ENCODE assay signal across 18 cellular contexts in the genomic region with DNA sequence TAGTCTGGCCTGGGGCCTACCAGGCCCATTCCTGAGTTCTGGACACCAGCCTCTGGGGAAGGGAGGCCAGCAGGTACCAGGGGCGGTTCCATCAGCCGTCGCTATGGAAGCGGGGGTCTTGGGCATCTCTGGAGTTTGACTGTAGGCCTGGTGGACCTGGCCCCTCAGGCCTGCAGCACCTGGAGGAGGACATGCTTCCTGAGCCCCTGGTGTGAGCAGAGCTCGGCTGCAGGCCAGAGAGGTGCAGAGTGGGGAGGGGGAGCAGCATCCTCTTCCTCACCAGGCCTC. TPM values are rescaled to one million over a fixed set of nuclear protein-coding genes. Genes with fewer than 3 reads are reported as not detected.
DNase-seq lines count a peak whose midpoint lies in the region; ATAC-seq and TF ChIP-seq lines count a peak whose summit lies in the region.
"Had no signal": no experiment of that assay in that cellular context is flagged by ENCODE, and none has a peak within 500 bp of the region (broad histone marks: within the 10 kb centered on the region; RNA-seq: fewer than 3 reads in every experiment).

No MANE protein-coding gene starts in this region.

- H3F3A ChIP-seq in neural progenitor cell (ENCODE audit: low read depth) = no peaks in the 10 kb centered on the region

- H3K27me3 ChIP-seq in Karpas-422 (ENCODE audit: low read length) = no peaks in the 10 kb centered on the region
- no peaks in the 10 kb centered on the region for H3K27me3 ChIP-seq in neuronal stem cell (ENCODE audit: control insufficient read depth in 3 of 3, insufficient read depth in 3 of 3, low read depth in 1 of 3, low read length in 3 of 3)
- H3K27me3 ChIP-seq in neural progenitor cell = no peaks in the 10 kb centered on the region
- H3K27me3 ChIP-seq in uterus = no peaks in the 10 kb centered on the region

- no peaks in the 10 kb centered on the region for H3K36me3 Mint-ChIP-seq in activated T-cell treated with anti-CD3 and anti-CD28 coated beads, Interleukin-2, amount 50 U/mL, for 72 hours (ENCODE audit: insufficient read depth in 2 of 2)
- H3K36me3 Mint-ChIP-seq in neural progenitor cell = peaks cover 11% of the 10 kb centered on the region

- H2AFZ ChIP-seq in Karpas-422 (ENCODE audit: low read length) (no peak overlapping the region), neuronal stem cell (ENCODE audit: low read length) (no peak overlapping the region), neural progenitor cell (replicated peaks) (no peak overlapping the region)

- H3K4me2 ChIP-seq in Karpas-422 (ENCODE audit: low read depth, low read length, poor library complexity, severe bottlenecking) (peak overlapping the region; percentile 11), neuronal stem cell (ENCODE audit: insufficient read depth, low read length, poor library complexity, severe bottlenecking) (no peak overlapping the region), neural progenitor cell (no peak overlapping the region)
- H3K4me2 ChIP-seq: A549 had no signal

- intact Hi-C loops in uterus (cut with DNase I; ENCODE audit: low total_unique reads) = no loop called here

- no peak overlapping the region for H4K91ac ChIP-seq in neuronal stem cell (ENCODE audit: low read depth, low read length, poor library complexity)

- no peaks in the 10 kb centered on the region for H3K79me1 ChIP-seq in neuronal stem cell (ENCODE audit: low read depth, low read length)

- no peaks in the 10 kb centered on the region for H3K79me2 ChIP-seq in Karpas-422 (ENCODE audit: low read length)
- no peaks in the 10 kb centered on the region for H3K79me2 ChIP-seq in neural progenitor cell (ENCODE audit: low read depth)

- H3K9me2 ChIP-seq in Karpas-422 (replicated peaks; ENCODE audit: insufficient read depth, low read length) = no peaks in the 10 kb centered on the region

- no peak for ATAC-seq in activated T-cell treated with anti-CD3 and anti-CD28 coated beads, Interleukin-2, amount 50 U/mL, for 72 hours (replicated peaks in 1 of 2)
- ATAC-seq in HG02852 (IDR thresholded peaks at IDR 0.05; ENCODE audit: unreplicated experiment) = no peak
- ATAC-seq: A549 had no signal

- H3K23ac ChIP-seq in neuronal stem cell (ENCODE audit: low read depth, low read length, poor library complexity) = no peak overlapping the region

- no peak overlapping the region for H3K14ac ChIP-seq in neuronal stem cell (ENCODE audit: low read length)

- no peak overlapping the region for H3K4me3 Mint-ChIP-seq in activated T-cell treated with anti-CD3 and anti-CD28 coated beads, Interleukin-2, amount 50 U/mL, for 72 hours
- no peak overlapping the region for H3K4me3 Mint-ChIP-seq in neural progenitor cell
- H3K4me3 Mint-ChIP-seq: CD4-positive, alpha-beta T cell; H9 had no signal

- H2BK120ac ChIP-seq in neuronal stem cell (ENCODE audit: low read depth, low read length) = no peak overlapping the region

- H3K9me3 ChIP-seq in Karpas-422 (ENCODE audit: low read length) = no peaks in the 10 kb centered on the region
- H3K9me3 ChIP-seq in neuronal stem cell (replicated peaks in 1 of 2; ENCODE audit: control insufficient read depth in 2 of 2, insufficient read depth in 1 of 2, low read depth in 1 of 2, low read length in 2 of 2) = no peaks in the 10 kb centered on the region
- no peaks in the 10 kb centered on the region for H3K9me3 ChIP-seq in neural progenitor cell (ENCODE audit: low read depth)
- no peaks in the 10 kb centered on the region for H3K9me3 ChIP-seq in uterus
- H3K9me3 ChIP-seq: A549 had no signal

- H3K18ac ChIP-seq in neuronal stem cell (ENCODE audit: low read length) = peak overlapping the region; percentile 72

- H4K8ac ChIP-seq in neuronal stem cell (ENCODE audit: low read depth, low read length) = no peak overlapping the region

- TF ChIP-seq POLR2A in uterus (IDR thresholded peaks at IDR 0.05) = no peak

- H2BK5ac ChIP-seq in neuronal stem cell (ENCODE audit: low read length) = no peak overlapping the region

- H3K27ac Mint-ChIP-seq in activated T-cell treated with anti-CD3 and anti-CD28 coated beads, Interleukin-2, amount 50 U/mL, for 72 hours = no peak overlapping the region
- no peak overlapping the region for H3K27ac Mint-ChIP-seq in neural progenitor cell
- H3K27ac Mint-ChIP-seq: CD4-positive, alpha-beta T cell had no signal

- H2AK5ac ChIP-seq in neuronal stem cell (ENCODE audit: low read depth, low read length) = peak overlapping the region; percentile 66

- H2BK12ac ChIP-seq in neuronal stem cell (ENCODE audit: low read length) = no peak overlapping the region

- H3K36me3 ChIP-seq in Karpas-422 (ENCODE audit: insufficient read depth, low read length) = peaks cover 35% of the 10 kb centered on the region
- H3K36me3 ChIP-seq in neuronal stem cell (replicated peaks in 1 of 2; ENCODE audit: control insufficient read depth in 2 of 2, insufficient read depth in 2 of 2, low read length in 2 of 2) = no peaks in the 10 kb centered on the region
- no peaks in the 10 kb centered on the region for H3K36me3 ChIP-seq in neural progenitor cell
- no peaks in the 10 kb centered on the region for H3K36me3 ChIP-seq in uterus

- peaks cover 8% of the 10 kb centered on the region for H3K27me3 Mint-ChIP-seq in activated T-cell treated with anti-CD3 and anti-CD28 coated beads, Interleukin-2, amount 50 U/mL, for 72 hours (ENCODE audit: low read depth)
- peaks cover 12% of the 10 kb centered on the region for H3K27me3 Mint-ChIP-seq in neural progenitor cell (ENCODE audit: insufficient read depth, low read depth)

- H3K9ac ChIP-seq in Karpas-422 (ENCODE audit: low read length) = no peak overlapping the region
- H3K9ac ChIP-seq in neuronal stem cell (ENCODE audit: low read depth, low read length, poor library complexity) = no peak overlapping the region
- no peak overlapping the region for H3K9ac ChIP-seq in neural progenitor cell

- H3K9me3 Mint-ChIP-seq in activated T-cell treated with anti-CD3 and anti-CD28 coated beads, Interleukin-2, amount 50 U/mL, for 72 hours = no peaks in the 10 kb centered on the region
- peaks cover 3% of the 10 kb centered on the region for H3K9me3 Mint-ChIP-seq in neural progenitor cell
- H3K9me3 Mint-ChIP-seq: CD4-positive, alpha-beta T cell; H9 had no signal

- H3K27ac ChIP-seq in Karpas-422 (ENCODE audit: low read length) = 0 out of 2 replicates have a peak overlapping the region, but pooled peaks have one; percentile 99
- H3K27ac ChIP-seq in neuronal stem cell (replicated peaks; ENCODE audit: low read length) = no peak overlapping the region
- no peak overlapping the region for H3K27ac ChIP-seq in neural progenitor cell
- H3K27ac ChIP-seq in uterus = no peak overlapping the region
- H3K27ac ChIP-seq: 22Rv1, A549 had no signal

- H3K4me1 Mint-ChIP-seq in activated T-cell treated with anti-CD3 and anti-CD28 coated beads, Interleukin-2, amount 50 U/mL, for 72 hours (ENCODE audit: low read depth) = no peaks in the 10 kb centered on the region
- peaks cover 23% of the 10 kb centered on the region for H3K4me1 Mint-ChIP-seq in neural progenitor cell

- H3K4ac ChIP-seq in neuronal stem cell (ENCODE audit: low read length) = no peak overlapping the region

- H2BK15ac ChIP-seq in neuronal stem cell (ENCODE audit: low read length) = no peak overlapping the region

- no CpG with 5 or more reads among the region's 5 CpGs for WGBS in neuronal stem cell (ENCODE audit: extremely low coverage in 2 of 2, insufficient read length in 2 of 2, insufficient replicate concordance in 1 of 2), 2 donors

- H3K4me1 ChIP-seq in Karpas-422 (ENCODE audit: low read length) (peaks cover 76% of the 10 kb centered on the region), neuronal stem cell (ENCODE audit: control insufficient read depth in 2 of 2, insufficient read depth in 1 of 2, low read depth in 1 of 2, low read length in 2 of 2) (peaks cover 0 to 8% of the 10 kb centered on the region in 2 donors), neural progenitor cell (peaks cover 4% of the 10 kb centered on the region), uterus (no peaks in the 10 kb centered on the region)

- H3K4me3 ChIP-seq in Karpas-422 (ENCODE audit: low read length) (no peak overlapping the region), neuronal stem cell (ENCODE audit: low read length in 2 of 2) (no peak overlapping the region), neural progenitor cell (no peak overlapping the region), uterus (no peak overlapping the region)
- H3K4me3 ChIP-seq: A549, GM12878 had no signal

- TF ChIP-seq CTCF in neural progenitor cell (IDR thresholded peaks at IDR 0.05) (no peak), uterus (IDR thresholded peaks at IDR 0.05) (no peak)

- H4K20me1 ChIP-seq in Karpas-422 (ENCODE audit: insufficient read depth, low read depth, low read length) = peaks cover 9% of the 10 kb centered on the region; the same call in 1 of the 2 replicates
- H4K20me1 ChIP-seq in neural progenitor cell (ENCODE audit: low read depth) = no peaks in the 10 kb centered on the region

- DNase-seq in activated T-cell treated with anti-CD3 and anti-CD28 coated beads, Interleukin-2, amount 50 U/mL, for 1 hour = peak; percentile 12
- DNase-seq in activated T-cell treated with anti-CD3 and anti-CD28 coated beads, Interleukin-2, amount 50 U/mL, for 72 hours = no peak
- no peak for DNase-seq in Karpas-422
- DNase-seq in neuronal stem cell (ENCODE audit: low spot score) = no peak
- no peak for DNase-seq in neural progenitor cell (ENCODE audit: low spot score)
- no peak for DNase-seq in uterus
- DNase-seq: AML-193; CD4-positive, alpha-beta T cell; DMS79 treated with DMSO at 0.1 percent for 48 hours; GF-D8; GOT3; H9 had no signal

RNA-seq across cellular contexts. Expression of gene MYBPH, which starts 7.8 kb away (rescaled TPM):
- not detected for total RNA-seq in activated T-cell treated with anti-CD3 and anti-CD28 coated beads, Interleukin-2, amount 50 U/mL, for 72 hours
- 52.4 and 62.2 TPM in 2 replicates for total RNA-seq in Karpas-422 (2014; rRNA removed; shearing (Covaris generic); ENCODE audit: low replicate concordance)
- polyA plus RNA-seq in neuronal stem cell (2013, experiment 1 of 2) = not detected
- polyA plus RNA-seq in neuronal stem cell (2013, experiment 2 of 2) = not detected
- total RNA-seq in neural progenitor cell (ENCODE audit: low replicate concordance) (not detected in 2 replicates), uterus (under 1 TPM in 1 of 4 donors, not detected in 3; 0.64 TPM)
- total RNA-seq: CD4-positive, alpha-beta T cell; H9; HT-29 had no signal
- polyA plus RNA-seq: A549, BJ had no signal

RNA-seq across cellular contexts. Expression of gene CHI3L1, which starts 18.6 kb away (rescaled TPM):
- not detected for total RNA-seq in activated T-cell treated with anti-CD3 and anti-CD28 coated beads, Interleukin-2, amount 50 U/mL, for 72 hours
- 5.4 and 10.1 TPM in 2 replicates for total RNA-seq in Karpas-422 (2014; rRNA removed; shearing (Covaris generic); ENCODE audit: low replicate concordance)
- 0.24 TPM for polyA plus RNA-seq in neuronal stem cell (2013, experiment 1 of 2)
- 0.21 TPM for polyA plus RNA-seq in neuronal stem cell (2013, experiment 2 of 2)
- total RNA-seq in neural progenitor cell (ENCODE audit: low replicate concordance) (0.95 and 1.7 TPM in 2 replicates), uterus (10 to 100 TPM in 2 of 4 donors, 1 to 10 TPM in 1, not detected in 1; 6.2 to 28.2 (median 21.2) TPM)
- total RNA-seq: CD4-positive, alpha-beta T cell; H9; HT-29 had no signal

RNA-seq across cellular contexts. Expression of gene ADORA1, which starts 40.3 kb away (rescaled TPM):
- total RNA-seq in activated T-cell treated with anti-CD3 and anti-CD28 coated beads, Interleukin-2, amount 50 U/mL, for 72 hours = not detected
- total RNA-seq in Karpas-422 (2014; rRNA removed; shearing (Covaris generic); ENCODE audit: low replicate concordance) = not detected in 2 replicates
- polyA plus RNA-seq in neuronal stem cell (2013, experiment 1 of 2) = 4.7 TPM
- 4.6 TPM for polyA plus RNA-seq in neuronal stem cell (2013, experiment 2 of 2)
- total RNA-seq in neural progenitor cell (ENCODE audit: low replicate concordance) = 1.1 and 3.2 TPM in 2 replicates
- 1 to 10 TPM in 2 of 4 donors, not detected in 2; 3.0 TPM for total RNA-seq in uterus
- total RNA-seq: CD4-positive, alpha-beta T cell; GM12878 had no signal
- polyA plus RNA-seq: GM12878 had no signal

Comparison
In these comparisons a context has a peak if more than half of its experiments do, and no peak if none do; other contexts are left out.
1. RNA of gene MYBPH, which starts 7.8 kb away (total RNA-seq): 52.4 to 62.2 TPM in Karpas-422; not detected in activated T-cell treated with anti-CD3 and anti-CD28 coated beads, Interleukin-2, amount 50 U/mL, for 72 hours, not detected in neural progenitor cell and 0.64 TPM in uterus; every median in the first group is over 10 times any median in the second.